6 cellular contexts compared by ENCODE assay signal in the genomic region with DNA sequence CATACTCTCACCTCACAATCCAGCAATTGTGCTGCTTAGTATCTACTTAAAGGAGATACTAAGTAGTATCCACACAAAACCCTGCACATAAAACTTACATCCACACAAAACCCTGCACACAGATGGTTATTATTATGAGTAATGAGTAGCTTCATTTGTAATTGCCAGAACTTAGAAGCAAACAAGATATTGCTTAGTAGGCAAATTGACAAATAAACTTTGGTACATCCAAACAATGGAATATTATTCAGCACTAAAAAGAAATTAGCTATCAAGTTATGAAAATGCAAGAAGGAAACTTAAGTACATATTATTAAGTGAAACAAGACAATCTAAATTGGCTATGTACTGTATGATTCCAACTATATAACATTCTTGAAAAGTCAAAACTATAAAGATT.
"Had no signal": no experiment of that assay in that cellular context is flagged by ENCODE, and none has a peak within 500 bp of the region (broad histone marks: within the 10 kb centered on the region; RNA-seq: fewer than 3 reads in every experiment).

No MANE protein-coding gene starts in this region.

- FAIRE-seq: HTR-8/SVneo had no signal

- H3K27ac ChIP-seq: HL-60, KMS-11 had no signal

- H3K9ac ChIP-seq: KMS-11 had no signal

- H3K4me2 ChIP-seq: KMS-11 had no signal

- DNase-seq: Karpas-422, KBM-7, KG1 had no signal
